ENCODE assay signal across 28 cellular contexts in genomic region chr20:58828141-58828540, GRCh38. TPM values are rescaled to one million over a fixed set of nuclear protein-coding genes. Genes with fewer than 3 reads are reported as not detected.
"Had no signal": no experiment of that assay in that cellular context is flagged by ENCODE, and none has a peak within 500 bp of the region (broad histone marks: within the 10 kb centered on the region; RNA-seq: fewer than 3 reads in every experiment).

No MANE protein-coding gene starts in this region.

- H3K27me3 ChIP-seq: left lung, pancreas, right atrium auricular region, right lobe of liver, suprapubic skin, upper lobe of right lung had no signal

- H3K4me1 Mint-ChIP-seq: neural crest cell had no signal

- FAIRE-seq: keratinocyte, pancreas, small intestine, urothelium cell line had no signal

- DNase-seq: head of caudate nucleus; hippocampal formation; kidney glomerular epithelial cell; left cardiac atrium; left lung; lower lobe of right lung; mammary epithelial cell; mesenchymal stem cell; naive thymus-derived CD4-positive, alpha-beta T cell; nucleus accumbens; pancreas; right lobe of liver; small intestine; spleen; stimulated activated CD4-positive, alpha-beta T cell treated with anti-CD3 and anti-CD28 coated beads, Interleukin-4, amount 100 ng/mL, for 24 hours; stimulated activated naive CD4-positive, alpha-beta T cell; tibial artery; trophoblast cell; upper lobe of right lung had no signal

- H3K4me1 ChIP-seq: left lung, lower lobe of right lung, pancreas, right lobe of liver, spleen, suprapubic skin, upper lobe of right lung had no signal

- H3K4me3 ChIP-seq: left lung, lower lobe of right lung, pancreas, right atrium auricular region, right lobe of liver, spleen, suprapubic skin, thoracic aorta, tibial artery, upper lobe of right lung had no signal

- H3K36me3 ChIP-seq: left lung, lower lobe of right lung, pancreas, right atrium auricular region, right lobe of liver, spleen, suprapubic skin, thoracic aorta, tibial artery, upper lobe of right lung had no signal

- H3K27ac Mint-ChIP-seq: naive thymus-derived CD4-positive, alpha-beta T cell; natural killer cell treated with Interleukin-12 subunit alpha and Interleukin-12 subunit beta and Interleukin-15 and Interleukin-18, amount 100 ng/mL, for 72 hours; stimulated activated effector memory CD8-positive, alpha-beta T cell treated with anti-CD3 and anti-CD28 coated beads, Interleukin-12 subunit alpha, Interleukin-12 subunit beta, amount 100 ng/mL, for 72 hours; stimulated activated naive CD8-positive, alpha-beta T cell treated with anti-CD3 and anti-CD28 coated beads, Interleukin-15, Interleukin-2, amounts not matched to agents 100 ng/mL and 50 ng/mL, for 24 hours had no signal

- ATAC-seq: left cardiac atrium; left lung; lower lobe of right lung; naive thymus-derived CD4-positive, alpha-beta T cell; natural killer cell treated with Interleukin-12 subunit alpha and Interleukin-12 subunit beta and Interleukin-15 and Interleukin-18, amount 100 ng/mL, for 72 hours; pancreas; right lobe of liver; stimulated activated effector memory CD8-positive, alpha-beta T cell treated with anti-CD3 and anti-CD28 coated beads, Interleukin-12 subunit alpha, Interleukin-12 subunit beta, amount 100 ng/mL, for 72 hours; upper lobe of right lung had no signal

- H3K9me3 ChIP-seq: left lung, lower lobe of right lung, pancreas, right atrium auricular region, right lobe of liver, spleen, suprapubic skin, thoracic aorta, tibial artery, upper lobe of right lung had no signal

- H3K27ac ChIP-seq: left lung, lower lobe of right lung, pancreas, right lobe of liver, spleen, suprapubic skin, upper lobe of right lung had no signal

- H3K36me3 Mint-ChIP-seq: natural killer cell treated with Interleukin-12 subunit alpha and Interleukin-12 subunit beta and Interleukin-15 and Interleukin-18, amount 100 ng/mL, for 72 hours had no signal

- H3K9me3 Mint-ChIP-seq: stimulated activated naive CD8-positive, alpha-beta T cell treated with anti-CD3 and anti-CD28 coated beads, Interleukin-15, Interleukin-2, amounts not matched to agents 100 ng/mL and 50 ng/mL, for 24 hours had no signal

- H3K4me3 Mint-ChIP-seq: naive thymus-derived CD4-positive, alpha-beta T cell; natural killer cell treated with Interleukin-12 subunit alpha and Interleukin-12 subunit beta and Interleukin-15 and Interleukin-18, amount 100 ng/mL, for 72 hours; neural crest cell; stimulated activated effector memory CD8-positive, alpha-beta T cell treated with anti-CD3 and anti-CD28 coated beads, Interleukin-12 subunit alpha, Interleukin-12 subunit beta, amount 100 ng/mL, for 72 hours; stimulated activated naive CD8-positive, alpha-beta T cell treated with anti-CD3 and anti-CD28 coated beads, Interleukin-15, Interleukin-2, amounts not matched to agents 100 ng/mL and 50 ng/mL, for 24 hours had no signal

RNA-seq across cellular contexts. Expression of gene GNAS-AS1, which starts 22.6 kb away (rescaled TPM):
- total RNA-seq: right atrium auricular region, suprapubic skin had no signal
- polyA plus RNA-seq: naive thymus-derived CD4-positive, alpha-beta T cell had no signal
